In the genomic region with DNA sequence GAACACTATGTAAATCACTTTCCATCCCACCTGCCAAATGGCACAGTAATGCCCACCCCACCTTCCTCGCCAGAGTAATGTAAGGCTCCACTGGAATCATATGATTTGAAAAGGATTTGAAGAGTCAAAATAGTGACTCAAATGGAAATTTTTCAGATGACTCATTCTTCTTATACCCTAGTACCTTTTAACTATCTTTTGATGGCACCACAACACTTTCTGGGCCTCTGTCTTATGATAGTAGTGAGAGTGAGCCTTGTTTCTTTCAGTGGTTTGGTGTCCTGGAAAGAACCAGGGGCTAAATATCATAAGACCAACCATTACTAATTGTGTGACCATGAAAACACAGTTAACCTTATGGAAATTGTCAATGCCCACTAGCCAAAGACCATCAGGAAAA, we compare ENCODE assay signal across 13 cellular contexts.
DNase-seq lines count a peak whose midpoint lies in the region; ATAC-seq and TF ChIP-seq lines count a peak whose summit lies in the region.
"Had no signal": no experiment of that assay in that cellular context is flagged by ENCODE, and none has a peak within 500 bp of the region (broad histone marks: within the 10 kb centered on the region; RNA-seq: fewer than 3 reads in every experiment).

No MANE protein-coding gene starts in this region.

- no peaks in the 10 kb centered on the region for H3K27me3 ChIP-seq in MG63
- H3K27me3 ChIP-seq in tibial nerve: no peaks in the 10 kb centered on the region
- H3K27me3 ChIP-seq: upper lobe of left lung had no signal

- H3K36me3 Mint-ChIP-seq in activated naive CD8-positive, alpha-beta T cell treated with anti-CD3 and anti-CD28 coated beads, Interleukin-2, amount 50 U/mL, for 24 hours (ENCODE audit: low read depth): no peaks in the 10 kb centered on the region
- H3K36me3 Mint-ChIP-seq in activated naive CD8-positive, alpha-beta T cell treated with anti-CD3 and anti-CD28 coated beads for 36 hours: no peaks in the 10 kb centered on the region
- H3K36me3 Mint-ChIP-seq in activated T-helper 2 cell treated with anti-CD3 and anti-CD28 coated beads, Interferon-gamma antibody, Interleukin-2, Interleukin-4, amounts not matched to agents 10 μg/mL and 5 μg/mL and 100 μg/mL, durations not matched to agents 14 hours and 24 hours and 36 hours (ENCODE audit: low read depth): no peaks in the 10 kb centered on the region

- intact Hi-C loops in activated T-helper 2 cell treated with anti-CD3 and anti-CD28 coated beads, Interferon-gamma antibody, Interleukin-2, Interleukin-4, amounts not matched to agents 10 μg/mL and 5 μg/mL and 100 μg/mL, durations not matched to agents 14 hours and 24 hours and 36 hours (cut with micrococcal nuclease): loop anchor here (5.0 kb wide), 1 partner anchor 1253 kb away; no protein-coding TSS in a partner anchor

- peak; percentile 45 for ATAC-seq in activated naive CD8-positive, alpha-beta T cell treated with anti-CD3 and anti-CD28 coated beads, Interleukin-2, amount 50 U/mL, for 24 hours
- peak; percentile 71 for ATAC-seq in HG02798 (IDR thresholded peaks at IDR 0.05; ENCODE audit: poor library complexity, unreplicated experiment)
- ATAC-seq: GM23338 had no signal

- no peak overlapping the region for H3K27ac Mint-ChIP-seq in activated naive CD8-positive, alpha-beta T cell treated with anti-CD3 and anti-CD28 coated beads, Interleukin-2, amount 50 U/mL, for 24 hours
- no peak overlapping the region for H3K27ac Mint-ChIP-seq in activated naive CD8-positive, alpha-beta T cell treated with anti-CD3 and anti-CD28 coated beads for 36 hours
- H3K27ac Mint-ChIP-seq in activated T-helper 2 cell treated with anti-CD3 and anti-CD28 coated beads, Interferon-gamma antibody, Interleukin-2, Interleukin-4, amounts not matched to agents 10 μg/mL and 5 μg/mL and 100 μg/mL, durations not matched to agents 14 hours and 24 hours and 36 hours: no peak overlapping the region
- H3K27ac Mint-ChIP-seq: dendritic cell treated with granulocyte-macrophage colony-stimulating factor and Interleukin-4, amounts not matched to agents 40 ng/mL and 50 ng/mL, for 4 days; GM23338 had no signal

- no peaks in the 10 kb centered on the region for H3K9me3 Mint-ChIP-seq in activated naive CD8-positive, alpha-beta T cell treated with anti-CD3 and anti-CD28 coated beads, Interleukin-2, amount 50 U/mL, for 24 hours
- no peaks in the 10 kb centered on the region for H3K9me3 Mint-ChIP-seq in activated naive CD8-positive, alpha-beta T cell treated with anti-CD3 and anti-CD28 coated beads for 36 hours
- no peaks in the 10 kb centered on the region for H3K9me3 Mint-ChIP-seq in activated T-helper 2 cell treated with anti-CD3 and anti-CD28 coated beads, Interferon-gamma antibody, Interleukin-2, Interleukin-4, amounts not matched to agents 10 μg/mL and 5 μg/mL and 100 μg/mL, durations not matched to agents 14 hours and 24 hours and 36 hours
- H3K9me3 Mint-ChIP-seq: dendritic cell treated with granulocyte-macrophage colony-stimulating factor and Interleukin-4, amounts not matched to agents 40 ng/mL and 50 ng/mL, for 4 days; GM23338 had no signal

- H3K4me1 Mint-ChIP-seq in activated naive CD8-positive, alpha-beta T cell treated with anti-CD3 and anti-CD28 coated beads, Interleukin-2, amount 50 U/mL, for 24 hours: peaks cover 3% of the 10 kb centered on the region
- peaks cover 6% of the 10 kb centered on the region for H3K4me1 Mint-ChIP-seq in activated naive CD8-positive, alpha-beta T cell treated with anti-CD3 and anti-CD28 coated beads for 36 hours
- H3K4me1 Mint-ChIP-seq in activated T-helper 2 cell treated with anti-CD3 and anti-CD28 coated beads, Interferon-gamma antibody, Interleukin-2, Interleukin-4, amounts not matched to agents 10 μg/mL and 5 μg/mL and 100 μg/mL, durations not matched to agents 14 hours and 24 hours and 36 hours (ENCODE audit: low read depth): no peaks in the 10 kb centered on the region

- no peaks in the 10 kb centered on the region for H3K9me3 ChIP-seq in MG63
- H3K9me3 ChIP-seq in tibial nerve: no peaks in the 10 kb centered on the region
- H3K9me3 ChIP-seq: upper lobe of left lung had no signal

- H3K4me3 ChIP-seq in MG63 (no peak overlapping the region), tibial nerve (no peak overlapping the region)
- H3K4me3 ChIP-seq: GM23338, upper lobe of left lung had no signal

- no peaks in the 10 kb centered on the region for H3K36me3 ChIP-seq in MG63
- no peaks in the 10 kb centered on the region for H3K36me3 ChIP-seq in tibial nerve
- H3K36me3 ChIP-seq: upper lobe of left lung had no signal

- H3K4me1 ChIP-seq in tibial nerve: peaks cover 0 to 9% (median 0%) of the 10 kb centered on the region in 4 donors

- TF ChIP-seq CTCF in tibial nerve (IDR thresholded peaks at IDR 0.05): no peak

- H3K27ac ChIP-seq in tibial nerve: no peak overlapping the region
- H3K27ac ChIP-seq: upper lobe of left lung had no signal

- no peak for TF ChIP-seq EP300 in tibial nerve (IDR thresholded peaks at IDR 0.05)

- no peak for TF ChIP-seq POLR2A in tibial nerve (IDR thresholded peaks at IDR 0.05)

- no peak for DNase-seq in activated naive CD8-positive, alpha-beta T cell treated with anti-CD3 and anti-CD28 coated beads, Interleukin-2, amount 50 U/mL, for 24 hours
- DNase-seq in activated naive CD8-positive, alpha-beta T cell treated with anti-CD3 and anti-CD28 coated beads for 36 hours: no peak
- DNase-seq in HT1080 (ENCODE audit: low read depth) (peak; percentile 46), MG63 (no peak), T1000 (lab: John Stamatoyannopoulos, UW) (no peak), tibial nerve (ENCODE audit: low spot score in 2 of 2) (no peak)
- no peak for DNase-seq in activated T-helper 2 cell treated with anti-CD3 and anti-CD28 coated beads, Interferon-gamma antibody, Interleukin-2, Interleukin-4, amounts not matched to agents 10 μg/mL and 5 μg/mL and 100 μg/mL, durations not matched to agents 14 hours and 24 hours and 36 hours (ENCODE audit: low spot score)
- DNase-seq: mesendoderm, MV-4-11, upper lobe of left lung had no signal

- peaks cover 20% of the 10 kb centered on the region for H3K27me3 Mint-ChIP-seq in activated naive CD8-positive, alpha-beta T cell treated with anti-CD3 and anti-CD28 coated beads, Interleukin-2, amount 50 U/mL, for 24 hours
- peaks cover 40% of the 10 kb centered on the region for H3K27me3 Mint-ChIP-seq in activated naive CD8-positive, alpha-beta T cell treated with anti-CD3 and anti-CD28 coated beads for 36 hours
- H3K27me3 Mint-ChIP-seq in activated T-helper 2 cell treated with anti-CD3 and anti-CD28 coated beads, Interferon-gamma antibody, Interleukin-2, Interleukin-4, amounts not matched to agents 10 μg/mL and 5 μg/mL and 100 μg/mL, durations not matched to agents 14 hours and 24 hours and 36 hours (ENCODE audit: low read depth): peaks cover 30% of the 10 kb centered on the region

- H3K4me3 Mint-ChIP-seq in activated naive CD8-positive, alpha-beta T cell treated with anti-CD3 and anti-CD28 coated beads, Interleukin-2, amount 50 U/mL, for 24 hours: no peak overlapping the region
- no peak overlapping the region for H3K4me3 Mint-ChIP-seq in activated naive CD8-positive, alpha-beta T cell treated with anti-CD3 and anti-CD28 coated beads for 36 hours
- H3K4me3 Mint-ChIP-seq in activated T-helper 2 cell treated with anti-CD3 and anti-CD28 coated beads, Interferon-gamma antibody, Interleukin-2, Interleukin-4, amounts not matched to agents 10 μg/mL and 5 μg/mL and 100 μg/mL, durations not matched to agents 14 hours and 24 hours and 36 hours (ENCODE audit: low read depth): no peak overlapping the region
- H3K4me3 Mint-ChIP-seq: dendritic cell treated with granulocyte-macrophage colony-stimulating factor and Interleukin-4, amounts not matched to agents 40 ng/mL and 50 ng/mL, for 4 days; GM23338 had no signal

- WGBS in tibial nerve, 2 donors: 92 to 93% methylated on average over 1 of the region's 1 CpG
